ENCODE assay signal across 22 cellular contexts in genomic region chr16:88058817-88059216, GRCh38.
DNase-seq lines count a peak whose midpoint lies in the region; ATAC-seq and TF ChIP-seq lines count a peak whose summit lies in the region.
"Had no signal": no experiment of that assay in that cellular context is flagged by ENCODE, and none has a peak within 500 bp of the region (broad histone marks: within the 10 kb centered on the region; RNA-seq: fewer than 3 reads in every experiment).

No MANE protein-coding gene starts in this region.

- in situ Hi-C loops in mammary epithelial cell (cut with MboI; ENCODE audit: low sequenced_read_pairs in 2 of 2), result no loop called here

- TF ChIP-seq CTCF in right atrium auricular region (IDR thresholded peaks at IDR 0.05), result no peak
- no peak for TF ChIP-seq CTCF in RWPE2 (IDR thresholded peaks at IDR 0.05; ENCODE audit: poor library complexity, severe bottlenecking)
- no peak for TF ChIP-seq CTCF in neural progenitor cell (IDR thresholded peaks at IDR 0.05)
- no peak for TF ChIP-seq CTCF in mammary epithelial cell (conservative IDR thresholded peaks at IDR 0.05 in 1 of 2, IDR thresholded peaks at IDR 0.05 in 1 of 2; ENCODE audit: extremely low read depth in 1 of 2, insufficient read depth in 1 of 2, low read depth in 1 of 2, low read length in 2 of 2)

- dilution Hi-C loops in mammary epithelial cell (cut with HindIII; ENCODE audit: low sequenced_read_pairs), result loop anchor here (5.0 kb wide), 2 partner anchors 57 to 102 kb away; no protein-coding TSS in a partner anchor

- CTCF ChIA-PET in mammary epithelial cell (lab: Charles Lee; ENCODE audit: low non-redundant PET), result no interaction called here

- H2AFZ ChIP-seq in neural progenitor cell (replicated peaks) (no peak overlapping the region), mammary epithelial cell (ENCODE audit: low read depth, low read length) (no peak overlapping the region)

- H4K20me1 ChIP-seq in neural progenitor cell (ENCODE audit: low read depth) (no peaks in the 10 kb centered on the region), mammary epithelial cell (ENCODE audit: insufficient read depth, low read length) (no peaks in the 10 kb centered on the region)

- H3K36me3 Mint-ChIP-seq in neural progenitor cell, result peaks cover 6% of the 10 kb centered on the region

- H3K36me3 ChIP-seq in right atrium auricular region (peaks cover 12% of the 10 kb centered on the region), RWPE2 (ENCODE audit: low read depth) (0 out of 2 replicates have a peak, but pooled peaks cover 3% of the 10 kb centered on the region), neural progenitor cell (no peaks in the 10 kb centered on the region), mammary epithelial cell (ENCODE audit: insufficient read depth, low read length) (no peaks in the 10 kb centered on the region)

- H3K79me2 ChIP-seq in neural progenitor cell (ENCODE audit: low read depth), result no peaks in the 10 kb centered on the region
- H3K79me2 ChIP-seq in mammary epithelial cell (ENCODE audit: insufficient read depth, low read length), result no peaks in the 10 kb centered on the region

- H3F3A ChIP-seq in neural progenitor cell (ENCODE audit: low read depth), result no peaks in the 10 kb centered on the region

- 100% methylated on average over 1 of the region's 12 CpGs for WGBS in mammary epithelial cell (ENCODE audit: low coverage, missing lambda C conversion rate)

- no peak overlapping the region for H3K4me3 Mint-ChIP-seq in neural progenitor cell
- H3K4me3 Mint-ChIP-seq: CD4-positive, CD25-positive, alpha-beta regulatory T cell; HFFc6; IgD-negative memory B cell had no signal

- H3K4me1 ChIP-seq in right atrium auricular region (peaks cover 0 to 21% of the 10 kb centered on the region in 2 donors), RWPE2 (ENCODE audit: insufficient read depth, poor library complexity, severe bottlenecking) (no peaks in the 10 kb centered on the region), neural progenitor cell (peaks cover 22% of the 10 kb centered on the region), mammary epithelial cell (ENCODE audit: insufficient read depth, low read length) (no peaks in the 10 kb centered on the region)
- H3K4me1 ChIP-seq: BE2C had no signal

- intact Hi-C loops in left ventricle myocardium superior (cut with micrococcal nuclease), result no loop called here
- intact Hi-C loops in mammary epithelial cell (cut with micrococcal nuclease), result no loop called here

- H3K27me3 ChIP-seq in right atrium auricular region, result no peaks in the 10 kb centered on the region
- no peaks in the 10 kb centered on the region for H3K27me3 ChIP-seq in RWPE2 (ENCODE audit: insufficient read depth, poor library complexity, severe bottlenecking)
- H3K27me3 ChIP-seq in neural progenitor cell, result no peaks in the 10 kb centered on the region
- H3K27me3 ChIP-seq in mammary epithelial cell (ENCODE audit: insufficient read depth, low read length), result no peaks in the 10 kb centered on the region
- H3K27me3 ChIP-seq: BE2C had no signal

- no peaks in the 10 kb centered on the region for H3K9me3 Mint-ChIP-seq in neural progenitor cell
- H3K9me3 Mint-ChIP-seq: CD8-positive, alpha-beta memory T cell; HFFc6; IgD-negative memory B cell had no signal

- H3K9ac ChIP-seq in neural progenitor cell, result no peak overlapping the region
- H3K9ac ChIP-seq in mammary epithelial cell (ENCODE audit: insufficient read depth, low read length), result no peak overlapping the region

- H3K9me3 ChIP-seq in right atrium auricular region, result no peaks in the 10 kb centered on the region
- no peaks in the 10 kb centered on the region for H3K9me3 ChIP-seq in RWPE2 (ENCODE audit: severe bottlenecking)
- H3K9me3 ChIP-seq in neural progenitor cell (ENCODE audit: low read depth), result no peaks in the 10 kb centered on the region
- no peaks in the 10 kb centered on the region for H3K9me3 ChIP-seq in mammary epithelial cell (replicated peaks; ENCODE audit: insufficient read depth, low read length)
- H3K9me3 ChIP-seq: BE2C had no signal

- no TSS peak for BruUV-seq in mammary epithelial cell (replicated peaks; lab: Mats Ljungman, UMichigan)

- DNase-seq in left ventricle myocardium superior, result peak; percentile 21
- DNase-seq in right atrium auricular region (ENCODE audit: low spot score), result no peak
- peak; percentile 32 for DNase-seq in RWPE2 (ENCODE audit: low spot score)
- peak; percentile 1 for DNase-seq in neural progenitor cell (ENCODE audit: low spot score)
- DNase-seq in cerebellar cortex (ENCODE audit: low spot score), result no peak
- no peak for DNase-seq in mammary epithelial cell
- DNase-seq: ACHN; BE2C; C1 segment of cervical spinal cord; CD4-positive, CD25-positive, alpha-beta regulatory T cell; CD8-positive, alpha-beta memory T cell; COR-L47; DMS 273 treated with DMSO at 0.1 percent for 48 hours; DMS53; DND-41; EL; HCEC 1CT; HFFc6 had no signal

- H3K4me2 ChIP-seq in neural progenitor cell (no peak overlapping the region), mammary epithelial cell (ENCODE audit: insufficient read depth, low read depth, low read length) (no peak overlapping the region)

- H3K4me3 ChIP-seq in right atrium auricular region (no peak overlapping the region), RWPE2 (ENCODE audit: severe bottlenecking) (no peak overlapping the region), neural progenitor cell (no peak overlapping the region), mammary epithelial cell (replicated peaks in 1 of 3; ENCODE audit: insufficient read depth in 1 of 3, low read depth in 2 of 3, low read length in 3 of 3) (no peak overlapping the region)
- H3K4me3 ChIP-seq: GM12878 had no signal

- ATAC-seq in left ventricle myocardium superior, result no peak
- ATAC-seq in RWPE2 (ENCODE audit: low read depth), result no peak
- no peak for ATAC-seq in GM19467 (IDR thresholded peaks at IDR 0.05; ENCODE audit: unreplicated experiment)
- ATAC-seq: GM12878, HepG2 had no signal

- peaks cover 32% of the 10 kb centered on the region for H3K4me1 Mint-ChIP-seq in neural progenitor cell
- H3K4me1 Mint-ChIP-seq: CD4-positive, CD25-positive, alpha-beta regulatory T cell; CD8-positive, alpha-beta memory T cell had no signal

- no peak overlapping the region for H3K27ac Mint-ChIP-seq in neural progenitor cell
- H3K27ac Mint-ChIP-seq: CD4-positive, CD25-positive, alpha-beta regulatory T cell; HFFc6 had no signal

- H3K27me3 Mint-ChIP-seq in neural progenitor cell (ENCODE audit: insufficient read depth, low read depth), result peaks cover 5% of the 10 kb centered on the region
- H3K27me3 Mint-ChIP-seq: CD4-positive, CD25-positive, alpha-beta regulatory T cell; CD8-positive, alpha-beta memory T cell; IgD-negative memory B cell had no signal

- H3K27ac ChIP-seq in right atrium auricular region, result no peak overlapping the region
- H3K27ac ChIP-seq in RWPE2 (ENCODE audit: poor library complexity, severe bottlenecking), result no peak overlapping the region
- H3K27ac ChIP-seq in neural progenitor cell, result no peak overlapping the region
- no peak overlapping the region for H3K27ac ChIP-seq in mammary epithelial cell (ENCODE audit: insufficient read depth, low read depth, low read length)

Comparison
In these comparisons a context has a peak if more than half of its experiments do, and no peak if none do; other contexts are left out.
1. DNase-seq: peak in left ventricle myocardium superior (single experiment), RWPE2 (single experiment) and neural progenitor cell (single experiment); none in right atrium auricular region (single experiment), cerebellar cortex (single experiment) and mammary epithelial cell (single experiment).